Comparison of ENCODE assay signal across 16 cellular contexts in genomic region chr3:154901263-154901662, GRCh38.
"Had no signal": no experiment of that assay in that cellular context is flagged by ENCODE, and none has a peak within 500 bp of the region (broad histone marks: within the 10 kb centered on the region; RNA-seq: fewer than 3 reads in every experiment).

No MANE protein-coding gene starts in this region.

- H3K9me3 ChIP-seq: esophagus squamous epithelium, heart left ventricle, psoas muscle, sigmoid colon, stomach had no signal

- H3K4me3 ChIP-seq: esophagus squamous epithelium, heart left ventricle, psoas muscle, sigmoid colon, skin epidermis, stomach had no signal

- H3K27me3 Mint-ChIP-seq: central memory CD8-positive, alpha-beta T cell; natural killer cell treated with Interleukin-12 subunit alpha and Interleukin-12 subunit beta and Interleukin-15 and Interleukin-18, amount 100 ng/mL, for 72 hours had no signal

- H3K4me1 Mint-ChIP-seq: central memory CD8-positive, alpha-beta T cell had no signal

- H3K36me3 ChIP-seq: esophagus squamous epithelium, heart left ventricle, sigmoid colon, stomach had no signal

- H3K4me3 Mint-ChIP-seq: central memory CD8-positive, alpha-beta T cell; natural killer cell treated with Interleukin-12 subunit alpha and Interleukin-12 subunit beta and Interleukin-15 and Interleukin-18, amount 100 ng/mL, for 72 hours had no signal

- DNase-seq: effector memory CD4-positive, alpha-beta T cell; esophagus squamous epithelium; heart left ventricle; hypothalamus; kidney glomerular epithelial cell; mammary epithelial cell; midbrain; occipital lobe; psoas muscle; sigmoid colon; stimulated activated CD4-positive, alpha-beta T cell treated with anti-CD3 and anti-CD28 coated beads, Interleukin-12 subunit alpha, Interleukin-12 subunit beta, amount 100 ng/mL, for 4 hours; stimulated activated naive CD4-positive, alpha-beta T cell; stomach had no signal

- H3K27ac Mint-ChIP-seq: natural killer cell treated with Interleukin-12 subunit alpha and Interleukin-12 subunit beta and Interleukin-15 and Interleukin-18, amount 100 ng/mL, for 72 hours had no signal

- ATAC-seq: natural killer cell treated with Interleukin-12 subunit alpha and Interleukin-12 subunit beta and Interleukin-15 and Interleukin-18, amount 100 ng/mL, for 72 hours had no signal

- H3K27ac ChIP-seq: esophagus squamous epithelium, psoas muscle, sigmoid colon, skin epidermis, stomach had no signal

- H3K4me1 ChIP-seq: esophagus squamous epithelium, psoas muscle, sigmoid colon had no signal

- H3K27me3 ChIP-seq: esophagus squamous epithelium, heart left ventricle, sigmoid colon, stomach had no signal
